ENCODE assay signal across 1 cellular context in genomic region chr11:114359342-114359741, GRCh38.
TF ChIP-seq lines count a peak whose summit lies in the region.

No MANE protein-coding gene starts in this region.

TF ChIP-seq in SK-N-SH, 30 proteins besides CTCF, POLR2A, EP300 and RAD21 (continued from another document):
- TF ChIP-seq ZBTB33 (IDR thresholded peaks at IDR 0.05; ENCODE audit: borderline replicate concordance, low read depth) (no peak), TAF1 (IDR thresholded peaks at IDR 0.05; ENCODE audit: borderline replicate concordance, low read depth, low read length) (no peak), USF2 (IDR thresholded peaks at IDR 0.05; ENCODE audit: borderline replicate concordance, low read depth, low read length) (no peak), TCF12 (IDR thresholded peaks at IDR 0.05) (no peak), NFIC (IDR thresholded peaks at IDR 0.05; ENCODE audit: borderline replicate concordance) (no peak)
